ENCODE assay signal across 14 cellular contexts in the genomic region with DNA sequence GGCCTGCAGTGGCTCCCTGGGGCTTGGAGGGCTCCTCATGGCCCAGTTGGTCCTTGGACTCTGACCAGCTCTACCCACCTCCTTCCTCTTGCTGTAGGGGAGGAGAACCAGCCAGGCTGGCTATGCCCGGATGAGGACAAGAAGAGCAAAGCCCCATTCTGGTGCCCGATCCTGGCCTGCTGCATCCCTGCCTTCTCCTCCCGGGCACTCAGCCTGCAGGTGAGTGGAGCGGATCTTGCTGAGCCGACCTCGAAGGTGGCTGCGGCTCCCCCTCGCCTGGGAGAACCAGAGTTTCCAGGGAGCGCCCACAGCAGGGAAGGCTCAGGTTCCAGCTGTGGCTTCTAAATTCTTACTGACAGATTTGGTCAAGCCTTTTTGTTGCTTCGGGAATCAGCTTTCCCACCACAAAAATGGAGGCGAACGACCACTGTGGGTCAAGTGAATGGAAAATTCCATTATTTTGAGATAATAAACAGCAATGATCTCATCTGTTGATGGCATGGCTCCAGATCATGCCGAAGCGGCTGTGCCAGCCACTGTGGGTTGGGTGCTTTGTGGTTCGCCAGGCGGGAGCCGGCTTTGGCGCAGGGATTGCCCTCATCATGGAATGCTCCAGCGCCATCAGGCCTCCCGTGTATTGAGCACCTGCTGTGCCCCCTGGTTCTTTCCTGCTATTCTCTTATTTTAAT.
DNase-seq lines count a peak whose midpoint lies in the region; TF ChIP-seq lines count a peak whose summit lies in the region.
"Had no signal": no experiment of that assay in that cellular context is flagged by ENCODE, and none has a peak within 500 bp of the region (broad histone marks: within the 10 kb centered on the region; RNA-seq: fewer than 3 reads in every experiment).

No MANE protein-coding gene starts in this region.

- peak overlapping the region in 1 of 5 donors; percentile 41 for H3K27ac ChIP-seq in adrenal gland
- H3K27ac ChIP-seq in esophagus squamous epithelium: peak overlapping the region in 3 of 4 donors; percentile 9 to 77 (median 42)
- peak overlapping the region; percentile 83 for H3K27ac ChIP-seq in parathyroid adenoma

- TF ChIP-seq POLR2A in adrenal gland (IDR thresholded peaks at IDR 0.05) (no peak), esophagus squamous epithelium (IDR thresholded peaks at IDR 0.05) (no peak)

- H3K4me3 ChIP-seq in adrenal gland: no peak overlapping the region
- H3K4me3 ChIP-seq in esophagus squamous epithelium: no peak overlapping the region
- H3K4me3 ChIP-seq in parathyroid adenoma (ENCODE audit: low read depth, low read length): no peak overlapping the region
- H3K4me3 ChIP-seq: HAP-1 had no signal

- DNase-seq in Ammon's horn (ENCODE audit: low spot score): peak; percentile 57
- peak; percentile 49 to 81 (median 72) for DNase-seq in adrenal gland
- no peak for DNase-seq in esophagus squamous epithelium (lab: John Stamatoyannopoulos, UW)
- no peak for DNase-seq in NCI-H2196 treated with DMSO at 0.1 percent for 48 hours (lab: John Stamatoyannopoulos, UW; ENCODE audit: unreplicated experiment)
- DNase-seq in stimulated activated CD4-positive, alpha-beta T cell treated with anti-CD3 and anti-CD28 coated beads, Interleukin-1b, Interleukin-23, amount 100 ng/mL, for 48 hours: no peak
- no peak for DNase-seq in activated CD4-positive, alpha-beta T cell treated with anti-CD3 and anti-CD28 coated beads, Interleukin-2, amount 50 U/mL, for 48 hours
- DNase-seq in LoVo (ENCODE audit: low spot score): no peak
- DNase-seq: activated CD4-positive, alpha-beta T cell treated with anti-CD3 and anti-CD28 coated beads for 48 hours; activated T-cell treated with anti-CD3 and anti-CD28 coated beads for 4 hours; NCI-H510A treated with DMSO at 0.1 percent for 48 hours; nephron progenitor cell; T-helper 9 cell had no signal

- TF ChIP-seq CTCF in adrenal gland (IDR thresholded peaks at IDR 0.05) (no peak), esophagus squamous epithelium (IDR thresholded peaks at IDR 0.05) (no peak), parathyroid adenoma (IDR thresholded peaks at IDR 0.05) (no peak)

- H3K36me3 ChIP-seq in adrenal gland (replicated peaks in 1 of 2): peaks cover 0 to 25% of the 10 kb centered on the region in 2 donors
- peaks cover 0 to 98% (median 16%) of the 10 kb centered on the region in 3 donors for H3K36me3 ChIP-seq in esophagus squamous epithelium
- H3K36me3 ChIP-seq in parathyroid adenoma (ENCODE audit: control insufficient read depth, insufficient read depth, low read length): no peaks in the 10 kb centered on the region
- H3K36me3 ChIP-seq: HAP-1 had no signal

- H3K27me3 ChIP-seq in adrenal gland (no peaks in the 10 kb centered on the region), esophagus squamous epithelium (no peaks in the 10 kb centered on the region), parathyroid adenoma (ENCODE audit: control insufficient read depth, insufficient read depth, low read length) (no peaks in the 10 kb centered on the region)

- intact Hi-C loops in adrenal gland (cut with DNase I) (no loop called here), esophagus squamous epithelium (cut with DNase I) (no loop called here)

- no peak overlapping the region for H3K9ac ChIP-seq in parathyroid adenoma

- H2AFZ ChIP-seq in parathyroid adenoma: peak overlapping the region; percentile 11

- H3K4me2 ChIP-seq in parathyroid adenoma (ENCODE audit: low read length): no peak overlapping the region

- peaks cover 1% of the 10 kb centered on the region for H3K79me2 ChIP-seq in parathyroid adenoma

- H3K4me1 ChIP-seq in adrenal gland (replicated peaks in 1 of 2) (peaks cover 0 to 15% of the 10 kb centered on the region in 2 donors), esophagus squamous epithelium (peaks cover 0 to 12% (median 0%) of the 10 kb centered on the region in 3 donors), parathyroid adenoma (no peaks in the 10 kb centered on the region)
- H3K4me1 ChIP-seq: HAP-1 had no signal

- 61 to 86% (median 70%) methylated on average over 11 to 20 of the region's 20 CpGs for WGBS in adrenal gland, 4 donors
- WGBS in esophagus squamous epithelium, 2 donors: 65 to 67% methylated on average over 10 to 16 of the region's 20 CpGs

- H3K9me3 ChIP-seq in adrenal gland (replicated peaks in 1 of 3) (no peaks in the 10 kb centered on the region), esophagus squamous epithelium (no peaks in the 10 kb centered on the region), parathyroid adenoma (ENCODE audit: control insufficient read depth, low read length) (no peaks in the 10 kb centered on the region)
- H3K9me3 ChIP-seq: HAP-1 had no signal

Comparison
In these comparisons a context has a peak if more than half of its experiments do, and no peak if none do; other contexts are left out.
1. DNase-seq: peak in Ammon's horn (single experiment) and adrenal gland (7 of 7); none in esophagus squamous epithelium (single experiment), NCI-H2196 treated with DMSO at 0.1 percent for 48 hours (single experiment), stimulated activated CD4-positive, alpha-beta T cell treated with anti-CD3 and anti-CD28 coated beads, Interleukin-1b, Interleukin-23, amount 100 ng/mL, for 48 hours (single experiment), activated CD4-positive, alpha-beta T cell treated with anti-CD3 and anti-CD28 coated beads, Interleukin-2, amount 50 U/mL, for 48 hours (0 of 2) and LoVo (single experiment).